Comparison of ENCODE assay signal across 8 cellular contexts in genomic region chr2:45567974-45568789, GRCh38. TPM values are rescaled to one million over a fixed set of nuclear protein-coding genes. Genes with fewer than 3 reads are reported as not detected.
DNase-seq lines count a peak whose midpoint lies in the region; ATAC-seq and TF ChIP-seq lines count a peak whose summit lies in the region.

No MANE protein-coding gene starts in this region.

- ATAC-seq in CD4-positive, CD25-positive, alpha-beta regulatory T cell (ENCODE audit: low read depth in 2 of 2), result peak; percentile 96
- ATAC-seq in GM19397 (IDR thresholded peaks at IDR 0.05; ENCODE audit: unreplicated experiment) (peak; percentile 90), HG03378 (IDR thresholded peaks at IDR 0.05; ENCODE audit: unreplicated experiment) (peak; percentile 91), activated B cell treated with CpG ODN at 0.5 μM for 24 hours (ENCODE audit: low read depth) (peak; percentile 99), left colon (peak; percentile 97), aorta (ENCODE audit: low FRiP score) (peak; percentile 44)

- H3K4me3 ChIP-seq in CD4-positive, CD25-positive, alpha-beta regulatory T cell (ENCODE audit: low read depth, low read length), result peak overlapping the region; percentile 98
- no peak overlapping the region for H3K4me3 ChIP-seq in aorta (ENCODE audit: low read length in 2 of 2)

- peak overlapping the region; percentile 89 for H3K27ac ChIP-seq in CD4-positive, CD25-positive, alpha-beta regulatory T cell (ENCODE audit: insufficient read depth, low read length, poor library complexity, severe bottlenecking)
- no peak overlapping the region for H3K27ac ChIP-seq in aorta (ENCODE audit: low read depth in 1 of 2, low read length in 2 of 2)

- H3K9me3 Mint-ChIP-seq in CD4-positive, CD25-positive, alpha-beta regulatory T cell, result peaks cover 0 to 1% (median 0%) of the 10 kb centered on the region in 7 donors
- H3K9me3 Mint-ChIP-seq in activated B cell treated with CpG ODN at 0.5 μM for 24 hours, result no peaks in the 10 kb centered on the region

- peaks cover 4% of the 10 kb centered on the region for H3K27me3 Mint-ChIP-seq in CD4-positive, CD25-positive, alpha-beta regulatory T cell
- H3K27me3 Mint-ChIP-seq in activated B cell treated with CpG ODN at 0.5 μM for 24 hours, result no peaks in the 10 kb centered on the region

- no peaks in the 10 kb centered on the region for H3K36me3 ChIP-seq in CD4-positive, CD25-positive, alpha-beta regulatory T cell (ENCODE audit: control insufficient read depth, insufficient read depth, low read length)
- H3K36me3 ChIP-seq in aorta (ENCODE audit: control insufficient read depth in 1 of 2, insufficient read depth in 2 of 2, low read length in 1 of 2), result no peaks in the 10 kb centered on the region

- H3K4me3 Mint-ChIP-seq in CD4-positive, CD25-positive, alpha-beta regulatory T cell, result peak overlapping the region; percentile 80 to 93 (median 90)
- H3K4me3 Mint-ChIP-seq in activated B cell treated with CpG ODN at 0.5 μM for 24 hours, result peak overlapping the region; percentile 80

- no peaks in the 10 kb centered on the region for H3K9me3 ChIP-seq in CD4-positive, CD25-positive, alpha-beta regulatory T cell (ENCODE audit: control insufficient read depth in 2 of 2, low read length in 2 of 2)
- H3K9me3 ChIP-seq in aorta (ENCODE audit: control insufficient read depth, low read length), result no peaks in the 10 kb centered on the region

- peaks cover 16% of the 10 kb centered on the region for H3K4me1 ChIP-seq in CD4-positive, CD25-positive, alpha-beta regulatory T cell (ENCODE audit: control insufficient read depth, insufficient read depth, low read length, poor library complexity, severe bottlenecking)
- no peaks in the 10 kb centered on the region for H3K4me1 ChIP-seq in aorta (ENCODE audit: control insufficient read depth in 1 of 2, insufficient read depth in 2 of 2, low read length in 2 of 2)

- H3K4me1 Mint-ChIP-seq in CD4-positive, CD25-positive, alpha-beta regulatory T cell, result peaks cover 12 to 43% (median 22%) of the 10 kb centered on the region in 4 donors
- H3K4me1 Mint-ChIP-seq in activated B cell treated with CpG ODN at 0.5 μM for 24 hours, result peaks cover 9% of the 10 kb centered on the region

- H3K27me3 ChIP-seq in CD4-positive, CD25-positive, alpha-beta regulatory T cell (ENCODE audit: control insufficient read depth, insufficient read depth, low read length), result no peaks in the 10 kb centered on the region
- no peaks in the 10 kb centered on the region for H3K27me3 ChIP-seq in aorta (ENCODE audit: control insufficient read depth in 1 of 2, insufficient read depth in 2 of 2, low read length in 1 of 2)

- POLR2A ChIA-PET in activated B cell treated with CpG ODN at 0.5 μM for 24 hours (lab: Charles Lee), result interaction anchor here (0.9 to 1.9 kb wide), 2 partner anchors 9 to 43 kb away, joined by 3 to 13 read pairs; partner anchors contain the start of gene SRBD1

- intact Hi-C loops in activated B cell treated with CpG ODN at 0.5 μM for 24 hours (cut with micrococcal nuclease), result loop anchor here (1.0 to 10.0 kb wide), 3 partner anchors 43 to 1400 kb away; partner anchors contain the start of genes CAMKMT, PPM1B, PREPL and SRBD1
- intact Hi-C loops in left colon (cut with DNase I, micrococcal nuclease), result no loop called here
- intact Hi-C loops in aorta (cut with DNase I), result no loop called here

- WGBS in aorta, 2 donors, result 81 to 82% methylated on average over 5 of the region's 5 CpGs

- peaks cover 10% of the 10 kb centered on the region for H3K36me3 Mint-ChIP-seq in CD4-positive, CD25-positive, alpha-beta regulatory T cell
- peaks cover 28% of the 10 kb centered on the region for H3K36me3 Mint-ChIP-seq in activated B cell treated with CpG ODN at 0.5 μM for 24 hours (ENCODE audit: low read depth)

- peak overlapping the region; percentile 93 to 100 (median 95) for H3K27ac Mint-ChIP-seq in CD4-positive, CD25-positive, alpha-beta regulatory T cell
- H3K27ac Mint-ChIP-seq in activated B cell treated with CpG ODN at 0.5 μM for 24 hours, result peak overlapping the region; percentile 93

- peak in 2 of 3 donors; percentile 81 to 89 for DNase-seq in CD4-positive, CD25-positive, alpha-beta regulatory T cell
- DNase-seq in activated B cell treated with CpG ODN at 0.5 μM for 24 hours (no peak), left colon (no peak), aorta (no peak), SHP77 (lab: John Stamatoyannopoulos, UW) (no peak)
- DNase-seq in stimulated activated CD4-positive, alpha-beta T cell treated with anti-CD3 and anti-CD28 coated beads, Interleukin-2, amount 100 ng/mL, for 48 hours, result no peak

- no peak for TF ChIP-seq CTCF in activated B cell treated with CpG ODN at 0.5 μM for 24 hours (IDR thresholded peaks at IDR 0.05)

- CTCF ChIA-PET in activated B cell treated with CpG ODN at 0.5 μM for 24 hours (lab: Charles Lee), result interaction anchor here (1.8 kb wide), 1 partner anchor 210 kb away, joined by 6 read pairs; no protein-coding TSS in a partner anchor

RNA-seq across cellular contexts. Expression of gene SRBD1, which starts 42.9 kb away (rescaled TPM):
- 18.2 TPM for total RNA-seq in CD4-positive, CD25-positive, alpha-beta regulatory T cell
- polyA plus RNA-seq in CD4-positive, CD25-positive, alpha-beta regulatory T cell, result 10 to 100 TPM in 1 of 4 donors, 1 to 10 TPM in 3; 7.4 to 11.5 (median 9.1) TPM
- total RNA-seq in activated B cell treated with CpG ODN at 0.5 μM for 24 hours, result 20.2 and 20.8 TPM in 2 replicates
- 10 to 100 TPM; 14.6 to 16.2 TPM for total RNA-seq in left colon
- 10 to 100 TPM; 14.5 to 21.2 TPM for total RNA-seq in aorta
- polyA plus RNA-seq in aorta, result 1 to 10 TPM; 5.4 to 6.6 TPM

Comparison
In these comparisons a context has a peak if more than half of its experiments do, and no peak if none do; other contexts are left out.
1. ATAC-seq: peak in every context shown above with its lines; median percentile 99 in activated B cell treated with CpG ODN at 0.5 μM for 24 hours; 97 in left colon; 96 in CD4-positive, CD25-positive, alpha-beta regulatory T cell; 91 in HG03378; 90 in GM19397; 44 in aorta.
2. DNase-seq: peak in CD4-positive, CD25-positive, alpha-beta regulatory T cell (2 of 3); none in activated B cell treated with CpG ODN at 0.5 μM for 24 hours (single experiment), left colon (0 of 2), aorta (0 of 2), stimulated activated CD4-positive, alpha-beta T cell treated with anti-CD3 and anti-CD28 coated beads, Interleukin-2, amount 100 ng/mL, for 48 hours (0 of 2) and SHP77 (0 of 2).